ENCODE assay signal across 1 cellular context in genomic region chr12:114361992-114362391, GRCh38.
TF ChIP-seq lines count a peak whose summit lies in the region.

No MANE protein-coding gene starts in this region.

TF ChIP-seq in H1, 55 proteins besides CTCF, POLR2A, EP300 and RAD21:
- TF ChIP-seq RFX5 (IDR thresholded peaks at IDR 0.05; ENCODE audit: borderline replicate concordance, low read depth, low read length) = no peak
- no peak for TF ChIP-seq JUND (IDR thresholded peaks at IDR 0.05; ENCODE audit: low read length)
- TF ChIP-seq SP2 (IDR thresholded peaks at IDR 0.05; ENCODE audit: low read length) = no peak
- TF ChIP-seq SP1 (IDR thresholded peaks at IDR 0.05; ENCODE audit: low read depth, low read length) = no peak
- no peak for TF ChIP-seq MAFK (IDR thresholded peaks at IDR 0.05; ENCODE audit: low read depth, low read length)
- no peak for TF ChIP-seq SIRT6 (IDR thresholded peaks at IDR 0.05; ENCODE audit: low read length)
- no peak for TF ChIP-seq CREB1 (IDR thresholded peaks at IDR 0.05)
- no peak for TF ChIP-seq SIN3A (conservative IDR thresholded peaks at IDR 0.05 in 1 of 2, IDR thresholded peaks at IDR 0.05 in 1 of 2; ENCODE audit: low read depth in 1 of 2, low read length in 2 of 2)
- TF ChIP-seq ASH2L (IDR thresholded peaks at IDR 0.05; ENCODE audit: low read length) = no peak
- no peak for TF ChIP-seq POLR2AphosphoS5 (IDR thresholded peaks at IDR 0.05; ENCODE audit: low read depth, low read length)
- no peak for TF ChIP-seq SRF (IDR thresholded peaks at IDR 0.05; ENCODE audit: low read depth, low read length)
- TF ChIP-seq EGR1 (IDR thresholded peaks at IDR 0.05; ENCODE audit: borderline replicate concordance, low read depth, low read length) = no peak
- no peak for TF ChIP-seq KDM5A (IDR thresholded peaks at IDR 0.05; ENCODE audit: low read length)
- no peak for TF ChIP-seq KDM4A (IDR thresholded peaks at IDR 0.05; ENCODE audit: low read depth, low read length, severe bottlenecking)
- no peak for TF ChIP-seq TAF1 (IDR thresholded peaks at IDR 0.05; ENCODE audit: low read depth, low read length)
- no peak for TF ChIP-seq RNF2 (IDR thresholded peaks at IDR 0.05; ENCODE audit: borderline replicate concordance, low read depth, low read length, missing control alignments, poor library complexity, severe bottlenecking)
- no peak for TF ChIP-seq BRCA1 (IDR thresholded peaks at IDR 0.05; ENCODE audit: low read depth, low read length)
- no peak for TF ChIP-seq GABPA (IDR thresholded peaks at IDR 0.05; ENCODE audit: borderline replicate concordance, insufficient read depth, low read length)
- TF ChIP-seq NANOG (IDR thresholded peaks at IDR 0.05; ENCODE audit: insufficient read depth, low read depth, low read length, poor library complexity, severe bottlenecking) = no peak
- no peak for TF ChIP-seq E2F6 (IDR thresholded peaks at IDR 0.05)
